ENCODE assay signal across 9 cellular contexts in the genomic region with DNA sequence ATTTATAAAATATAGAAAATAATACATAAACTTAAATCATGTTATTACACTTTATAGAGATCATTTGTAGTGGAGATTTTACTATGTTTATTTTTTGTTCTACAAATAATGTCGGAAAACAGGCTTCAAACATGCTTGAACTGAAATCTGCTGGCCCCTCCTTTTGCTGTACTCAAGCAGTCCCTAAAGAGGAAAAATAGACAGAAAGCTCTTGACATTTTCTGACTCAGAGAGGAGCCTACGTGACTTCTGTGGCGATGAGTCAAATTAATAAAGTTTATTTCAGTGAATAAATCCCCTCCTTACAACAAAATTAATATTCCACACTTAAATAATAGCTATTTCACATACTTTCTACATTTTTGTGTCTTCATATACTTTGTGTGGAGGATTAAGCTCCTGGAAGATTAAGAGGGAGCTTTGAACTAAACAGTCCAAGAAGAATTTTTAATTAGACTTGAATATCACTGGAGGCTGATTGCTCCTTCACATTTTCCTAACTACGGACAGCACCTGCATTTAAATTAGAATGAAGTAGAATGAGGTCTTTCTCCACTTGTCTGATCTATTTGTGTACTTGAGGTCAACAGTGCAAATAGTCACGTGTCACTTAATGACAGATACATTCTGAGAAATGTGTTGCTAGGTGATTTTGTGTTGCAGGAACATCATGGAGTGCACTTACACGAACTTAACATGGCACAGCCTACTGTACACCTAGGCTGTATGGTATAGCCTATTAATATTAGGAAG. TPM values are rescaled to one million over a fixed set of nuclear protein-coding genes. Genes with fewer than 3 reads are reported as not detected.
A peak's percentile ranks its signal among the peaks of the same experiment; 100 is the strongest.
DNase-seq lines count a peak whose midpoint lies in the region; ATAC-seq and TF ChIP-seq lines count a peak whose summit lies in the region.
"Had no signal": no experiment of that assay in that cellular context is flagged by ENCODE, and none has a peak within 500 bp of the region (broad histone marks: within the 10 kb centered on the region; RNA-seq: fewer than 3 reads in every experiment).

No MANE protein-coding gene starts in this region.

- H3K4me1 Mint-ChIP-seq in endodermal cell (peaks cover 4% of the 10 kb centered on the region), GM23338 (peaks cover 10% of the 10 kb centered on the region)

- H3K36me3 ChIP-seq in endodermal cell (ENCODE audit: control insufficient read depth, insufficient read depth, low read length), result no peaks in the 10 kb centered on the region
- H3K36me3 ChIP-seq in GM23338 (ENCODE audit: insufficient read depth), result no peaks in the 10 kb centered on the region

- no peak overlapping the region for H2AFZ ChIP-seq in GM23338

- H3K4me3 ChIP-seq in endodermal cell (ENCODE audit: low read length), result no peak overlapping the region
- H3K4me3 ChIP-seq in GM23338, result no peak overlapping the region

- TF ChIP-seq CTCF in endodermal cell (conservative IDR thresholded peaks at IDR 0.05) (no peak), GM23338 (conservative IDR thresholded peaks at IDR 0.05; ENCODE audit: low read depth in 2 of 2) (no peak)

- H3K27ac Mint-ChIP-seq in endodermal cell (no peak overlapping the region), GM23338 (no peak overlapping the region)
- H3K27ac Mint-ChIP-seq: natural killer cell had no signal

- no peak overlapping the region for H3K9ac ChIP-seq in endodermal cell (ENCODE audit: extremely low read depth, low read length, poor library complexity, severe bottlenecking)

- no peaks in the 10 kb centered on the region for H3K79me2 ChIP-seq in GM23338 (replicated peaks; ENCODE audit: insufficient read depth)

- H3K4me2 ChIP-seq in GM23338, result no peak overlapping the region

- H4K20me1 ChIP-seq in GM23338 (replicated peaks; ENCODE audit: insufficient read depth), result no peaks in the 10 kb centered on the region

- H3K9me2 ChIP-seq in GM23338 (ENCODE audit: insufficient read depth), result peaks cover 6% of the 10 kb centered on the region; the same call in 1 of the 2 replicates

- H3K27me3 Mint-ChIP-seq in endodermal cell (ENCODE audit: insufficient read depth) (peaks cover 11% of the 10 kb centered on the region), GM23338 (ENCODE audit: insufficient read depth, low read depth, poor library complexity) (peaks cover 6% of the 10 kb centered on the region)

- H3K9me3 Mint-ChIP-seq in endodermal cell (no peaks in the 10 kb centered on the region), GM23338 (no peaks in the 10 kb centered on the region)
- H3K9me3 Mint-ChIP-seq: natural killer cell had no signal

- intact Hi-C loops in Right ventricle myocardium superior (cut with DNase I) (no loop called here), cardiac septum (cut with DNase I) (no loop called here)

- WGBS in endodermal cell (ENCODE audit: insufficient coverage in 1 of 2, insufficient read length in 1 of 2), 2 experiments, result 83 to 91% methylated on average over 4 to 6 of the region's 6 CpGs

- H3K27me3 ChIP-seq in endodermal cell (ENCODE audit: control insufficient read depth, insufficient read depth, low read length, poor library complexity, severe bottlenecking), result no peaks in the 10 kb centered on the region
- peaks cover 41% of the 10 kb centered on the region for H3K27me3 ChIP-seq in GM23338 (ENCODE audit: insufficient read depth)

- H3K4me3 Mint-ChIP-seq in endodermal cell, result no peak overlapping the region
- H3K4me3 Mint-ChIP-seq in GM23338, result no peak overlapping the region
- H3K4me3 Mint-ChIP-seq: natural killer cell had no signal

- ATAC-seq in Right ventricle myocardium superior (ENCODE audit: poor library complexity), result peak; percentile 86
- no peak for ATAC-seq in GM18498 (IDR thresholded peaks at IDR 0.05; ENCODE audit: unreplicated experiment)
- ATAC-seq in HG02763 (IDR thresholded peaks at IDR 0.05; ENCODE audit: unreplicated experiment), result no peak
- no peak for ATAC-seq in GM23338
- ATAC-seq: natural killer cell had no signal

- H3K27ac ChIP-seq in endodermal cell (ENCODE audit: low read depth, low read length), result peak overlapping the region; percentile 51
- no peak overlapping the region for H3K27ac ChIP-seq in GM23338 (ENCODE audit: low read depth)

- DNase-seq in Right ventricle myocardium superior (no peak), cardiac septum (ENCODE audit: low spot score) (no peak), NCI-H187 treated with DMSO at 0.1 percent for 48 hours (lab: John Stamatoyannopoulos, UW) (peak; percentile 83), endodermal cell (no peak), GM23338 (ENCODE audit: low spot score) (no peak), D341Med (ENCODE audit: low spot score) (no peak)
- DNase-seq: natural killer cell had no signal

- H3K9me3 ChIP-seq in endodermal cell (ENCODE audit: control insufficient read depth, low read length), result no peaks in the 10 kb centered on the region

- H3F3A ChIP-seq in GM23338 (replicated peaks; ENCODE audit: low read depth), result no peaks in the 10 kb centered on the region

- H3K4me1 ChIP-seq in endodermal cell (ENCODE audit: control insufficient read depth, insufficient read depth, low read length) (no peaks in the 10 kb centered on the region), GM23338 (ENCODE audit: insufficient read depth) (peaks cover 4% of the 10 kb centered on the region; the same call in 1 of the 2 replicates)

- no peaks in the 10 kb centered on the region for H3K36me3 Mint-ChIP-seq in endodermal cell (ENCODE audit: low read depth)
- no peaks in the 10 kb centered on the region for H3K36me3 Mint-ChIP-seq in GM23338 (ENCODE audit: low read depth)
- H3K36me3 Mint-ChIP-seq: natural killer cell had no signal

TF ChIP-seq in GM23338, 12 proteins besides CTCF, POLR2A, EP300 and RAD21:
- TF ChIP-seq JUNB (IDR thresholded peaks at IDR 0.05; ENCODE audit: unreplicated experiment), result no peak
- no peak for TF ChIP-seq ZNF114 (CRISPR knock-in tag; IDR thresholded peaks at IDR 0.05)
- no peak for TF ChIP-seq NANOG (IDR thresholded peaks at IDR 0.05; ENCODE audit: borderline replicate concordance)
- TF ChIP-seq POLR2AphosphoS5 (IDR thresholded peaks at IDR 0.05; ENCODE audit: low read depth), result no peak
- TF ChIP-seq, protein P1, sequence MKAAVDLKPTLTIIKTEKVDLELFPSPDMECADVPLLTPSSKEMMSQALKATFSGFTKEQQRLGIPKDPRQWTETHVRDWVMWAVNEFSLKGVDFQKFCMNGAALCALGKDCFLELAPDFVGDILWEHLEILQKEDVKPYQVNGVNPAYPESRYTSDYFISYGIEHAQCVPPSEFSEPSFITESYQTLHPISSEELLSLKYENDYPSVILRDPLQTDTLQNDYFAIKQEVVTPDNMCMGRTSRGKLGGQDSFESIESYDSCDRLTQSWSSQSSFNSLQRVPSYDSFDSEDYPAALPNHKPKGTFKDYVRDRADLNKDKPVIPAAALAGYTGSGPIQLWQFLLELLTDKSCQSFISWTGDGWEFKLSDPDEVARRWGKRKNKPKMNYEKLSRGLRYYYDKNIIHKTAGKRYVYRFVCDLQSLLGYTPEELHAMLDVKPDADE (IDR thresholded peaks at IDR 0.05), result no peak
- no peak for TF ChIP-seq CREB1 (CRISPR knock-in tag; IDR thresholded peaks at IDR 0.05; ENCODE audit: low read depth)
- TF ChIP-seq, protein P2, sequence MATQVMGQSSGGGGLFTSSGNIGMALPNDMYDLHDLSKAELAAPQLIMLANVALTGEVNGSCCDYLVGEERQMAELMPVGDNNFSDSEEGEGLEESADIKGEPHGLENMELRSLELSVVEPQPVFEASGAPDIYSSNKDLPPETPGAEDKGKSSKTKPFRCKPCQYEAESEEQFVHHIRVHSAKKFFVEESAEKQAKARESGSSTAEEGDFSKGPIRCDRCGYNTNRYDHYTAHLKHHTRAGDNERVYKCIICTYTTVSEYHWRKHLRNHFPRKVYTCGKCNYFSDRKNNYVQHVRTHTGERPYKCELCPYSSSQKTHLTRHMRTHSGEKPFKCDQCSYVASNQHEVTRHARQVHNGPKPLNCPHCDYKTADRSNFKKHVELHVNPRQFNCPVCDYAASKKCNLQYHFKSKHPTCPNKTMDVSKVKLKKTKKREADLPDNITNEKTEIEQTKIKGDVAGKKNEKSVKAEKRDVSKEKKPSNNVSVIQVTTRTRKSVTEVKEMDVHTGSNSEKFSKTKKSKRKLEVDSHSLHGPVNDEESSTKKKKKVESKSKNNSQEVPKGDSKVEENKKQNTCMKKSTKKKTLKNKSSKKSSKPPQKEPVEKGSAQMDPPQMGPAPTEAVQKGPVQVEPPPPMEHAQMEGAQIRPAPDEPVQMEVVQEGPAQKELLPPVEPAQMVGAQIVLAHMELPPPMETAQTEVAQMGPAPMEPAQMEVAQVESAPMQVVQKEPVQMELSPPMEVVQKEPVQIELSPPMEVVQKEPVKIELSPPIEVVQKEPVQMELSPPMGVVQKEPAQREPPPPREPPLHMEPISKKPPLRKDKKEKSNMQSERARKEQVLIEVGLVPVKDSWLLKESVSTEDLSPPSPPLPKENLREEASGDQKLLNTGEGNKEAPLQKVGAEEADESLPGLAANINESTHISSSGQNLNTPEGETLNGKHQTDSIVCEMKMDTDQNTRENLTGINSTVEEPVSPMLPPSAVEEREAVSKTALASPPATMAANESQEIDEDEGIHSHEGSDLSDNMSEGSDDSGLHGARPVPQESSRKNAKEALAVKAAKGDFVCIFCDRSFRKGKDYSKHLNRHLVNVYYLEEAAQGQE (IDR thresholded peaks at IDR 0.05; ENCODE audit: unreplicated experiment), result no peak
- no peak for TF ChIP-seq ZNF331 (CRISPR knock-in tag; IDR thresholded peaks at IDR 0.05; ENCODE audit: low read depth)
- no peak for TF ChIP-seq EZH2 (IDR thresholded peaks at IDR 0.05; ENCODE audit: low read depth, unreplicated experiment)
- TF ChIP-seq STAT1 (IDR thresholded peaks at IDR 0.05; ENCODE audit: unreplicated experiment), result no peak
- no peak for TF ChIP-seq EZH2phosphoT487 (IDR thresholded peaks at IDR 0.05; ENCODE audit: unreplicated experiment)

RNA-seq across cellular contexts. Expression of a gene that starts 1.7 kb away (rescaled TPM):
- total RNA-seq in Right ventricle myocardium superior, result 0.67 TPM
- 2.6 TPM for total RNA-seq in cardiac septum
- total RNA-seq in endodermal cell, result not detected
- not detected for polyA plus RNA-seq in endodermal cell (2013, experiment 1 of 2)
- polyA plus RNA-seq in endodermal cell (2013, experiment 2 of 2), result not detected
- total RNA-seq in GM23338 (2014; rRNA removed; shearing (Covaris generic)), result not detected in 2 replicates
- polyA plus RNA-seq in GM23338 (2016; fragmentation: Nextera tagmentation; extraction: Ambion mirVana), result not detected in 2 replicates

RNA-seq across cellular contexts. Expression of a gene that starts 47.2 kb away (rescaled TPM):
- not detected for total RNA-seq in Right ventricle myocardium superior
- not detected for total RNA-seq in cardiac septum
- not detected for total RNA-seq in endodermal cell
- polyA plus RNA-seq in endodermal cell (2013, experiment 1 of 2), result not detected
- not detected for polyA plus RNA-seq in endodermal cell (2013, experiment 2 of 2)
- not detected in 2 replicates for total RNA-seq in GM23338 (2014; rRNA removed; shearing (Covaris generic))
- polyA plus RNA-seq in GM23338 (2016; fragmentation: Nextera tagmentation; extraction: Ambion mirVana), result not detected in 2 replicates
- total RNA-seq: natural killer cell had no signal
